ENCODE assay signal across 30 cellular contexts in the genomic region with DNA sequence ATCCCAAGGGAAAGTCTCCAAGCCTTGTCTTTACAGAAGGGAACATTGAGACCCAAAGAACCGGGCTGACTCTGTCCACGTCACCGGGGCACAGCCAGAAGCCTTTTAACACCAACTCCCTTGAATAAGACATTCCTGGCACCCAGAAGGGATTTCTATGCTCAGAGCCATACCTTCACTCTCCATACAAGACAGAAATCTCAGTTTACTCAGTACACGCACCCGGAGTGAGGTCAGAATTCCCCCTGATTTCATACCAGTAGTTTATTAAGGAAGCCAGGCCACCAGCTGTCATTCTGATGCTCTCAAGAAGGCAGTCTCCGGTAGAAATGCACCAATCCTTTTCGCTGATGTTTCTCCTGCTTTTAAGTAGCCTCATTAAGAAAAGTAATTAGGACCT.
"Had no signal": no experiment of that assay in that cellular context is flagged by ENCODE, and none has a peak within 500 bp of the region (broad histone marks: within the 10 kb centered on the region; RNA-seq: fewer than 3 reads in every experiment).

No MANE protein-coding gene starts in this region.

- H3K27ac ChIP-seq: brain microvascular endothelial cell, KMS-11, Peyer's patch, SJSA1 had no signal

- H3K4me2 ChIP-seq: KMS-11, SK-N-SH had no signal

- H3K27me3 ChIP-seq: brain microvascular endothelial cell, Peyer's patch, SJSA1 had no signal

- H3K9ac ChIP-seq: KMS-11, SK-N-SH had no signal

- ATAC-seq: activated CD8-positive, alpha-beta T cell treated with anti-CD3 and anti-CD28 coated beads for 36 hours; activated T-cell treated with anti-CD3 and anti-CD28 coated beads, Interleukin-2, amount 50 U/mL, for 72 hours; activated T-helper 17 cell treated with anti-CD3 and anti-CD28 coated beads, Interleukin-2, amount 50 U/mL, for 72 hours; PC-3 had no signal

- H3K4me3 ChIP-seq: Peyer's patch, SJSA1 had no signal

- H3K9me3 ChIP-seq: Peyer's patch, SK-N-SH had no signal

- DNase-seq: activated CD4-positive, alpha-beta T cell treated with anti-CD3 and anti-CD28 coated beads, Interleukin-2, amount 10 ng/mL, durations not matched to agents 24 days and 14 days; activated CD4-positive, alpha-beta T cell treated with anti-CD3 and anti-CD28 coated beads, Interleukin-2, amount 50 U/mL, for 4 hours; activated CD8-positive, alpha-beta T cell treated with anti-CD3 and anti-CD28 coated beads for 36 hours; activated effector memory CD4-positive, alpha-beta T cell treated with anti-CD3 and anti-CD28 coated beads, Interleukin-2, amount 50 U/mL, for 16 hours; activated naive CD4-positive, alpha-beta T cell; activated naive CD4-positive, alpha-beta T cell treated with anti-CD3 and anti-CD28 coated beads, Interleukin-2, amount 50 U/mL, for 16 hours; activated naive CD8-positive, alpha-beta T cell treated with anti-CD3 and anti-CD28 coated beads for 36 hours; activated T-cell treated with anti-CD3 and anti-CD28 coated beads, Interleukin-2, amount 50 U/mL, for 1 hour; activated T-cell treated with anti-CD3 and anti-CD28 coated beads, Interleukin-2, amount 50 U/mL, for 72 hours; amniotic stem cell; aorta; brain microvascular endothelial cell; MM.1S; MV-4-11; NCI-H1092; NCI-H1436 treated with DMSO at 0.1 percent for 48 hours; NCI-H1694 treated with DMSO at 0.1 percent for 48 hours; NCI-H2029; NCI-H510A; NCI-H526; NCI-H748 treated with DMSO at 0.1 percent for 48 hours; NK-92 treated with Interleukin-12 subunit alpha and Interleukin-12 subunit beta, amount 100 ng/mL, for 24 hours; PC-3; RPMI8226; SHP77 treated with DMSO at 0.1 percent for 48 hours; SK-N-SH had no signal

- H3K36me3 ChIP-seq: brain microvascular endothelial cell, Peyer's patch, SJSA1 had no signal

- H3K4me1 ChIP-seq: Peyer's patch, SJSA1 had no signal
